In the genomic region with DNA sequence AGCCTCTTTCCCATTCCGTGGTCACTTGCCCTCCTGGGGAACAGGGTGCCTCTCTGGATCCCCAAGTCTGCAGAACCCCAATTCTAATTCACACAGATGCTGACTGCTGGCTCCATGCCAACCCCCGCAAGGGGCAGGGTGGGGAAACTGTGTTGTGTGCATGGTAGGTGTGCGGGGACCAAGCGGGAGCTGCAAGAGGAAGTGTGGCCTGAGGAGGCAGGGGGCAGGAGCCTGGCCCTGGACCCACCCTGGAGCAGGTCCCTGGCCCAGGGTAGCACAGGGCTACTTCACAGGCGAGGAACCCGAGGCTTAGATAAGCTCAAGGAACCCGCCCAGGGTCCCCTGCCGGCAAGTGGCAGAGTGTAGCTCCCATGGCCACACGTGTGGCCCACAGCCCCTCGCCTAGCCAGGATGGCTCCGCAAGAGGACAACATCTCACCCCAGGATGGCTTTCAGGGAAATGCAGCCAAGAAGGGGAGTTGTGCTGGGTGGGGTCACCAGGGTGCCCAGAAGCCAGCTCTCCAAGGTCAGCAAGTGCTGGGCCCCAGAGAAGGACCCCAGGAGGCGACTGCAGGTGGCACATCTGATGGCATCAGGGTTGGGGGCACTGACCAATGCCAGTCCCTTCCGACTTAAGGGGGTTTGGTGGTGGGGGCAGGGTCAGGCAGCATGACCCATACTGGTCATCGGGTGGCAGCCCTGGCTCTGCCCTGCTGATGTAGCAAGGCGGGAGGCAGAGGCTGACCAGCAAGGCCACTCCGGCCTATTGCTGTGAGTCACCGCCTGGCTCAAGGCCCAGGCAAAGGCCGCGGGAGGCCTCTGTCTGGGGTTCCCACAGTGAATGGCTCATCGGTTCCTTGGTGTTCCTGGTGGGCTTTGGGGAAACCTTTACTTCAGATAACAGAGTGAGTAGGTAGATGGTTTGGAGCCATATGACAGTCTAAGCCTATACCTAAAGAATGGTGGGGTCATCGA, we compare ENCODE assay signal across 10 cellular contexts. TPM values are rescaled to one million over a fixed set of nuclear protein-coding genes. Genes with fewer than 3 reads are reported as not detected.
A peak's percentile ranks its signal among the peaks of the same experiment; 100 is the strongest.
DNase-seq lines count a peak whose midpoint lies in the region; ATAC-seq and TF ChIP-seq lines count a peak whose summit lies in the region.
"Had no signal": no experiment of that assay in that cellular context is flagged by ENCODE, and none has a peak within 500 bp of the region (broad histone marks: within the 10 kb centered on the region; RNA-seq: fewer than 3 reads in every experiment).

No MANE protein-coding gene starts in this region.

- no peaks in the 10 kb centered on the region for H3K36me3 ChIP-seq in RWPE2 (ENCODE audit: low read depth)

- no peaks in the 10 kb centered on the region for H3K9me3 ChIP-seq in RWPE2 (ENCODE audit: severe bottlenecking)

- H3K4me3 ChIP-seq in RWPE2 (ENCODE audit: severe bottlenecking) (no peak overlapping the region), fibroblast of villous mesenchyme (ENCODE audit: low read depth, low read length) (no peak overlapping the region)

- no peak; the same call in 1 of the 2 replicates for TF ChIP-seq CTCF in AG09319 (IDR thresholded peaks at IDR 0.05; ENCODE audit: low read depth, low read length)
- no peak for TF ChIP-seq CTCF in RWPE2 (IDR thresholded peaks at IDR 0.05; ENCODE audit: poor library complexity, severe bottlenecking)
- no peak for TF ChIP-seq CTCF in fibroblast of villous mesenchyme (IDR thresholded peaks at IDR 0.05; ENCODE audit: insufficient read depth, low read depth, low read length)
- TF ChIP-seq CTCF in glutamatergic neuron (IDR thresholded peaks at IDR 0.05; ENCODE audit: partially characterized antibody, unreplicated experiment) = no peak

- peaks cover 53% of the 10 kb centered on the region for H3K4me1 ChIP-seq in RWPE2 (ENCODE audit: insufficient read depth, poor library complexity, severe bottlenecking)

- H3K36me3 Mint-ChIP-seq in glutamatergic neuron (ENCODE audit: unreplicated experiment) = no peaks in the 10 kb centered on the region
- H3K36me3 Mint-ChIP-seq: activated naive CD8-positive, alpha-beta T cell treated with anti-CD3 and anti-CD28 coated beads for 36 hours had no signal

- no peaks in the 10 kb centered on the region for H3K27me3 ChIP-seq in RWPE2 (ENCODE audit: insufficient read depth, poor library complexity, severe bottlenecking)

- peak overlapping the region; percentile 92 for H3K27ac ChIP-seq in RWPE2 (ENCODE audit: poor library complexity, severe bottlenecking)

- peaks cover 4% of the 10 kb centered on the region for H3K27me3 Mint-ChIP-seq in glutamatergic neuron (ENCODE audit: unreplicated experiment)

- DNase-seq in AG09319 (ENCODE audit: extremely low read depth, low read depth) = peak; percentile 80
- DNase-seq in RWPE2 (ENCODE audit: low spot score) = peak; percentile 91
- DNase-seq in fibroblast of villous mesenchyme (ENCODE audit: low read depth) = peak; percentile 94
- peak in 41 of 56 donors; percentile 10 to 87 (median 50) for DNase-seq in nucleus accumbens (lab: John Stamatoyannopoulos, UW)
- DNase-seq in NOMO-1 (lab: John Stamatoyannopoulos, UW; ENCODE audit: unreplicated experiment in 2 of 2) = no peak
- no peak for DNase-seq in NCI-H2029 (lab: John Stamatoyannopoulos, UW)
- no peak for DNase-seq in activated naive CD4-positive, alpha-beta T cell treated with Interleukin-2 at 50 U/mL for 16 hours
- no peak for DNase-seq in glutamatergic neuron
- DNase-seq: activated naive CD8-positive, alpha-beta T cell treated with anti-CD3 and anti-CD28 coated beads for 36 hours; stimulated activated CD4-positive, alpha-beta T cell treated with anti-CD3 and anti-CD28 coated beads, Interleukin-15, amount 100 ng/mL, for 24 hours had no signal

- no peaks in the 10 kb centered on the region for H3K9me3 Mint-ChIP-seq in glutamatergic neuron (ENCODE audit: unreplicated experiment)
- H3K9me3 Mint-ChIP-seq: activated naive CD8-positive, alpha-beta T cell treated with anti-CD3 and anti-CD28 coated beads for 36 hours had no signal

- H3K4me3 Mint-ChIP-seq in glutamatergic neuron (ENCODE audit: unreplicated experiment) = no peak overlapping the region
- H3K4me3 Mint-ChIP-seq: activated naive CD8-positive, alpha-beta T cell treated with anti-CD3 and anti-CD28 coated beads for 36 hours had no signal

- ATAC-seq in RWPE2 (ENCODE audit: low read depth) = peak; percentile 40

- H3K27ac Mint-ChIP-seq in glutamatergic neuron (ENCODE audit: unreplicated experiment) = no peak overlapping the region
- H3K27ac Mint-ChIP-seq: activated naive CD8-positive, alpha-beta T cell treated with anti-CD3 and anti-CD28 coated beads for 36 hours had no signal

- peaks cover 14% of the 10 kb centered on the region for H3K4me1 Mint-ChIP-seq in glutamatergic neuron (ENCODE audit: low read depth, unreplicated experiment)

RNA-seq across cellular contexts. Expression of gene EML1, which starts 37.3 kb away (rescaled TPM):
- total RNA-seq in fibroblast of villous mesenchyme (23.8 and 34.5 TPM in 2 replicates), glutamatergic neuron (ENCODE audit: unreplicated experiment) (73.6 TPM)

Comparison
In these comparisons a context has a peak if more than half of its experiments do, and no peak if none do; other contexts are left out.
1. DNase-seq: peak in AG09319 (single experiment), RWPE2 (single experiment), fibroblast of villous mesenchyme (single experiment) and nucleus accumbens (41 of 56); none in NOMO-1 (0 of 2), NCI-H2029 (single experiment), activated naive CD4-positive, alpha-beta T cell treated with Interleukin-2 at 50 U/mL for 16 hours (single experiment) and glutamatergic neuron (single experiment).